13 cellular contexts compared by ENCODE assay signal in genomic region chr14:90642239-90642717, GRCh38.
DNase-seq lines count a peak whose midpoint lies in the region; ATAC-seq, FAIRE-seq and TF ChIP-seq lines count a peak whose summit lies in the region.
"Had no signal": no experiment of that assay in that cellular context is flagged by ENCODE, and none has a peak within 500 bp of the region (broad histone marks: within the 10 kb centered on the region; RNA-seq: fewer than 3 reads in every experiment).

No MANE protein-coding gene starts in this region.

- BruUV-seq in A673 (replicated peaks; lab: Mats Ljungman, UMichigan), result no TSS peak

- intact Hi-C loops in A673 (cut with micrococcal nuclease; ENCODE audit: unreplicated experiment) (no loop called here), heart left ventricle (cut with DNase I) (no loop called here)

- no peak overlapping the region for H3K4me3 ChIP-seq in A673 (ENCODE audit: low read depth, low read length, poor library complexity, severe bottlenecking)
- no peak overlapping the region for H3K4me3 ChIP-seq in astrocyte (ENCODE audit: insufficient read depth, low read depth, low read length)
- H3K4me3 ChIP-seq in heart left ventricle, result no peak overlapping the region
- H3K4me3 ChIP-seq: lung, thyroid gland had no signal

- no peaks in the 10 kb centered on the region for H3K27me3 ChIP-seq in A673 (replicated peaks; ENCODE audit: insufficient read depth, low read depth, low read length, poor library complexity)
- no peaks in the 10 kb centered on the region for H3K27me3 ChIP-seq in astrocyte (ENCODE audit: insufficient read depth, low read length)
- H3K27me3 ChIP-seq in heart left ventricle, result no peaks in the 10 kb centered on the region
- H3K27me3 ChIP-seq: thyroid gland had no signal

- H3K27ac Mint-ChIP-seq in astrocyte (ENCODE audit: unreplicated experiment), result peak overlapping the region; percentile 8

- H3K9ac ChIP-seq in astrocyte (ENCODE audit: low read length), result no peak overlapping the region

- POLR2A ChIA-PET in A673 (lab: Charles Lee; ENCODE audit: low non-redundant PET) (no interaction called here), HEK293T (lab: Yijun Ruan, JAX) (interaction anchor here (1.1 kb wide), 1 partner anchor 117 kb away, joined by 3 read pairs; no protein-coding TSS in a partner anchor)

- H4K20me1 ChIP-seq in astrocyte (ENCODE audit: insufficient read depth, low read length), result no peaks in the 10 kb centered on the region

- H3K9me3 Mint-ChIP-seq in astrocyte (ENCODE audit: unreplicated experiment), result no peaks in the 10 kb centered on the region

- no peak overlapping the region for H2AFZ ChIP-seq in astrocyte (ENCODE audit: low read depth, low read length)

- H3K9me3 ChIP-seq in A673 (ENCODE audit: low read depth, low read length, poor library complexity, severe bottlenecking), result no peaks in the 10 kb centered on the region
- H3K9me3 ChIP-seq in astrocyte (ENCODE audit: insufficient read depth, low read depth, low read length), result no peaks in the 10 kb centered on the region
- H3K9me3 ChIP-seq in heart left ventricle, result no peaks in the 10 kb centered on the region
- H3K9me3 ChIP-seq: thyroid gland had no signal

- peak; percentile 9 for DNase-seq in A673 (ENCODE audit: low spot score)
- peak; percentile 69 for DNase-seq in astrocyte (ENCODE audit: low read depth)
- no peak for DNase-seq in heart left ventricle
- DNase-seq in myocyte (ENCODE audit: low read depth), result peak; percentile 70
- no peak for DNase-seq in RPMI8226
- no peak for DNase-seq in NCI-H345 (lab: John Stamatoyannopoulos, UW)
- no peak for DNase-seq in activated naive CD4-positive, alpha-beta T cell treated with anti-CD3 and anti-CD28 coated beads, Interleukin-2, amount 50 U/mL, for 16 hours
- DNase-seq in HEK293T (ENCODE audit: extremely low spot score), result no peak
- DNase-seq: activated CD4-positive, alpha-beta T cell treated with anti-CD3 and anti-CD28 coated beads for 1 hour; thyroid gland had no signal

- no peaks in the 10 kb centered on the region for H3K79me2 ChIP-seq in astrocyte (ENCODE audit: insufficient read depth, low read length)

- H3K27ac ChIP-seq in A673 (ENCODE audit: low read depth, low read length, poor library complexity, severe bottlenecking) (peak overlapping the region; percentile 3), astrocyte (ENCODE audit: low read depth, low read length) (no peak overlapping the region), heart left ventricle (peak overlapping the region in 9 of 12 donors; percentile 14 to 79 (median 48))
- H3K27ac ChIP-seq: HL-60 had no signal

- FAIRE-seq in astrocyte (lab: Jason Lieb, UNC), result no peak
- FAIRE-seq: endometrium had no signal

- TF ChIP-seq CTCF in A673 (conservative IDR thresholded peaks at IDR 0.05; ENCODE audit: low read depth, low read length) (no peak), astrocyte (IDR thresholded peaks at IDR 0.05; ENCODE audit: insufficient read depth, low read depth, low read length) (no peak), heart left ventricle (IDR thresholded peaks at IDR 0.05) (no peak)

- H3K36me3 Mint-ChIP-seq in astrocyte (ENCODE audit: low read depth, unreplicated experiment), result peaks cover 8% of the 10 kb centered on the region

- peak overlapping the region; percentile 42 for H3K4me2 ChIP-seq in astrocyte (ENCODE audit: low read length)

- ATAC-seq in heart left ventricle, result peak; percentile 74 to 94 (median 83)

- H3K4me1 ChIP-seq in A673 (ENCODE audit: insufficient read depth, low read length, poor library complexity, severe bottlenecking) (peaks cover 7% of the 10 kb centered on the region), astrocyte (ENCODE audit: insufficient read depth, low read length) (peaks cover 26% of the 10 kb centered on the region), heart left ventricle (peaks cover 0 to 38% (median 18%) of the 10 kb centered on the region in 12 donors)

- WGBS in heart left ventricle, 4 donors, result 10 to 28% (median 25%) methylated on average over 3 of the region's 3 CpGs

- no peaks in the 10 kb centered on the region for H3K27me3 Mint-ChIP-seq in astrocyte (ENCODE audit: low read depth, unreplicated experiment)

- CTCF ChIA-PET in A673 (lab: Charles Lee) (no interaction called here), HEK293T (lab: Yijun Ruan, JAX) (no interaction called here)

- peaks cover 15% of the 10 kb centered on the region for H3K4me1 Mint-ChIP-seq in astrocyte (ENCODE audit: low read depth, unreplicated experiment)

- H3K36me3 ChIP-seq in A673 (ENCODE audit: insufficient read depth, low read length, poor library complexity, severe bottlenecking) (no peaks in the 10 kb centered on the region), astrocyte (ENCODE audit: insufficient read depth, low read length) (no peaks in the 10 kb centered on the region), heart left ventricle (peaks cover 0 to 45% (median 11%) of the 10 kb centered on the region in 9 donors)
- H3K36me3 ChIP-seq: thyroid gland had no signal

- no peak for TF ChIP-seq POLR2A in heart left ventricle (IDR thresholded peaks at IDR 0.05)

- no peak overlapping the region for H3K4me3 Mint-ChIP-seq in astrocyte (ENCODE audit: unreplicated experiment)

TF ChIP-seq in HEK293T, 16 proteins besides CTCF, POLR2A, EP300 and RAD21:
- TF ChIP-seq FOXK2 (IDR thresholded peaks at IDR 0.05) (no peak), L3MBTL2 (conservative IDR thresholded peaks at IDR 0.05) (no peak)
TF ChIP-seq in HEK293T: peak in this region for 0.

Comparison
In these comparisons a context has a peak if more than half of its experiments do, and no peak if none do; other contexts are left out.
1. DNase-seq: peak in A673 (single experiment), astrocyte (single experiment) and myocyte (single experiment); none in heart left ventricle (0 of 5), RPMI8226 (single experiment), NCI-H345 (single experiment), activated naive CD4-positive, alpha-beta T cell treated with anti-CD3 and anti-CD28 coated beads, Interleukin-2, amount 50 U/mL, for 16 hours (single experiment) and HEK293T (single experiment).